ENCODE assay signal across 10 cellular contexts in the genomic region with DNA sequence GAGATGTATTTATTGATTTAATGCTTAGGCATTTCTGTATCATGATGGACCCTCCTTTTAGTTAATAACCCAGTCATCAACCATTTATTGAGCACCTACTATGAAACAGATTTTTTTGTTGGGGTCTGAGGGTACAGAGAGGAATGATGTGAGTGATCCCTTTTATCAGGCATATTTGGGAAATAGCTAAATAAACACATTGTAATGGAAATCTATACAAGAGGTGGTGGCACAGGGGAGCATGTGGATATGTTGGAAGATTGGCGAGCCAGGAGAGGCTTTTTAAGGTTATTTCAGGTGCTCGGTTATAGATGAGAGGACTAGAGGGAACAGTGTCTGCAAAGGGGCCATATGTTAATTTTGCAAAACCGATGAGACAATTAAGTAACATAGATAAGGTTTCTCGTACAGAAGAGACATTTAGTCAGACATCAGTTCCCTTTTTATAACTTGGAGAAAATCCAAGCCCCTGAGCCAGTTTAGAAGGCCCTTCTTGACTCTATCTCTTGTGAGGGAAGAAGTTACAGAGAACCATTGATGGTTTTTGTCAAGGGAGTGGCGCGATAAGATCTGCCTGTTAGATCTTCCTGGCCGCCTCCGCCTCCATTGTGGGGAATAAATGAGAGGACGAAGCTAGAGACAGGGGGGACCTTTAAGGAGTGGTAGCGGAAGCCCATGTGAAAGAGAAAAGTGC. TPM values are rescaled to one million over a fixed set of nuclear protein-coding genes. Genes with fewer than 3 reads are reported as not detected.
DNase-seq lines count a peak whose midpoint lies in the region; ATAC-seq lines count a peak whose summit lies in the region.
"Had no signal": no experiment of that assay in that cellular context is flagged by ENCODE, and none has a peak within 500 bp of the region (broad histone marks: within the 10 kb centered on the region; RNA-seq: fewer than 3 reads in every experiment).

No MANE protein-coding gene starts in this region.

- H3K4me3 ChIP-seq in CD8-positive, alpha-beta memory T cell (ENCODE audit: low read length), result no peak overlapping the region
- H3K4me3 ChIP-seq in Karpas-422 (ENCODE audit: low read length) (peak overlapping the region; percentile 90), muscle layer of duodenum (ENCODE audit: low read depth in 1 of 2, low read length in 2 of 2) (peak overlapping the region; percentile 75 to 85), neuronal stem cell (ENCODE audit: low read length in 2 of 2) (peak overlapping the region in 1 of 2 donors; percentile 100)

- H2AK5ac ChIP-seq in neuronal stem cell (ENCODE audit: low read depth, low read length), result no peak overlapping the region

- no peak overlapping the region for H3K18ac ChIP-seq in neuronal stem cell (ENCODE audit: low read length)

- H3K79me1 ChIP-seq in neuronal stem cell (ENCODE audit: low read depth, low read length), result peaks cover 4% of the 10 kb centered on the region

- H4K91ac ChIP-seq in neuronal stem cell (ENCODE audit: low read depth, low read length, poor library complexity), result no peak overlapping the region

- H3K9me3 Mint-ChIP-seq in CD8-positive, alpha-beta memory T cell, result no peaks in the 10 kb centered on the region
- H3K9me3 Mint-ChIP-seq in activated T-helper 17 cell treated with anti-CD3 and anti-CD28 coated beads, Interleukin-2, amount 50 U/mL, for 72 hours, result no peaks in the 10 kb centered on the region

- H3K36me3 ChIP-seq in CD8-positive, alpha-beta memory T cell (ENCODE audit: insufficient read depth, low read length), result no peaks in the 10 kb centered on the region
- H3K36me3 ChIP-seq in Karpas-422 (ENCODE audit: insufficient read depth, low read length) (peaks cover 9% of the 10 kb centered on the region; the same call in 1 of the 2 replicates), muscle layer of duodenum (ENCODE audit: control insufficient read depth in 1 of 2, insufficient read depth in 2 of 2, low read length in 2 of 2) (no peaks in the 10 kb centered on the region), neuronal stem cell (replicated peaks in 1 of 2; ENCODE audit: control insufficient read depth in 2 of 2, insufficient read depth in 2 of 2, low read length in 2 of 2) (peaks cover 2 to 24% of the 10 kb centered on the region in 2 donors)

- WGBS in neuronal stem cell (ENCODE audit: extremely low coverage in 2 of 2, insufficient read length in 2 of 2, insufficient replicate concordance in 1 of 2), 2 donors, result no CpG with 5 or more reads among the region's 10 CpGs

- CTCF ChIA-PET in CD8-positive, alpha-beta memory T cell (lab: Charles Lee), result interaction anchor here (1.5 kb wide), 1 partner anchor 9 kb away, joined by 3 read pairs; no protein-coding TSS in a partner anchor

- H4K20me1 ChIP-seq in Karpas-422 (ENCODE audit: insufficient read depth, low read depth, low read length), result 0 out of 2 replicates have a peak, but pooled peaks cover 4% of the 10 kb centered on the region

- H3K27me3 ChIP-seq in CD8-positive, alpha-beta memory T cell (ENCODE audit: insufficient read depth, low read length, poor library complexity, severe bottlenecking), result no peaks in the 10 kb centered on the region
- H3K27me3 ChIP-seq in Karpas-422 (ENCODE audit: low read length) (no peaks in the 10 kb centered on the region), muscle layer of duodenum (ENCODE audit: low read depth, low read length) (no peaks in the 10 kb centered on the region), neuronal stem cell (ENCODE audit: control insufficient read depth in 3 of 3, insufficient read depth in 3 of 3, low read depth in 1 of 3, low read length in 3 of 3) (peaks cover 0 to 3% (median 0%) of the 10 kb centered on the region in 3 experiments)

- H3K4ac ChIP-seq in neuronal stem cell (ENCODE audit: low read length), result no peak overlapping the region

- H3K27me3 Mint-ChIP-seq in CD8-positive, alpha-beta memory T cell, result peaks cover 0 to 3% of the 10 kb centered on the region in 2 donors
- no peaks in the 10 kb centered on the region for H3K27me3 Mint-ChIP-seq in activated T-helper 17 cell treated with anti-CD3 and anti-CD28 coated beads, Interleukin-2, amount 50 U/mL, for 72 hours

- no peak overlapping the region for H2BK5ac ChIP-seq in neuronal stem cell (ENCODE audit: low read length)

- H3K23ac ChIP-seq in neuronal stem cell (ENCODE audit: low read depth, low read length, poor library complexity), result no peak overlapping the region

- no peak overlapping the region for H2BK12ac ChIP-seq in neuronal stem cell (ENCODE audit: low read length)

- peaks cover 22% of the 10 kb centered on the region for H3K4me1 ChIP-seq in CD8-positive, alpha-beta memory T cell (ENCODE audit: insufficient read depth, low read length)
- H3K4me1 ChIP-seq in Karpas-422 (ENCODE audit: low read length) (peaks cover 43% of the 10 kb centered on the region), muscle layer of duodenum (ENCODE audit: control insufficient read depth in 1 of 2, insufficient read depth in 2 of 2, low read length in 2 of 2) (peaks cover 12 to 24% of the 10 kb centered on the region in 2 donors), neuronal stem cell (ENCODE audit: control insufficient read depth in 2 of 2, insufficient read depth in 1 of 2, low read depth in 1 of 2, low read length in 2 of 2) (peaks cover 6 to 17% of the 10 kb centered on the region in 2 donors)

- no peaks in the 10 kb centered on the region for H3K9me2 ChIP-seq in Karpas-422 (replicated peaks; ENCODE audit: insufficient read depth, low read length)

- no peaks in the 10 kb centered on the region for H3K9me3 ChIP-seq in CD8-positive, alpha-beta memory T cell (ENCODE audit: low read length)
- no peaks in the 10 kb centered on the region for H3K9me3 ChIP-seq in Karpas-422 (ENCODE audit: low read length)
- H3K9me3 ChIP-seq in muscle layer of duodenum (ENCODE audit: control insufficient read depth in 1 of 2, low read length in 2 of 2), result no peaks in the 10 kb centered on the region
- no peaks in the 10 kb centered on the region for H3K9me3 ChIP-seq in neuronal stem cell (replicated peaks in 1 of 2; ENCODE audit: control insufficient read depth in 2 of 2, insufficient read depth in 1 of 2, low read depth in 1 of 2, low read length in 2 of 2)

- H2BK120ac ChIP-seq in neuronal stem cell (ENCODE audit: low read depth, low read length), result no peak overlapping the region

- peaks cover 0 to 13% (median 0%) of the 10 kb centered on the region in 3 donors for H3K36me3 Mint-ChIP-seq in CD8-positive, alpha-beta memory T cell
- H3K36me3 Mint-ChIP-seq in activated T-helper 17 cell treated with anti-CD3 and anti-CD28 coated beads, Interleukin-2, amount 50 U/mL, for 72 hours (ENCODE audit: low read depth), result peaks cover 19% of the 10 kb centered on the region

- H3K79me2 ChIP-seq in Karpas-422 (ENCODE audit: low read length), result peaks cover 73% of the 10 kb centered on the region

- POLR2A ChIA-PET in CD8-positive, alpha-beta memory T cell (lab: Charles Lee), result no interaction called here

- H3K4me2 ChIP-seq in Karpas-422 (ENCODE audit: low read depth, low read length, poor library complexity, severe bottlenecking), result peak overlapping the region; percentile 91
- H3K4me2 ChIP-seq in neuronal stem cell (ENCODE audit: insufficient read depth, low read length, poor library complexity, severe bottlenecking), result no peak overlapping the region

- peak overlapping the region in 6 of 7 donors; percentile 55 to 97 (median 86) for H3K4me3 Mint-ChIP-seq in CD8-positive, alpha-beta memory T cell
- H3K4me3 Mint-ChIP-seq in activated T-helper 17 cell treated with anti-CD3 and anti-CD28 coated beads, Interleukin-2, amount 50 U/mL, for 72 hours, result peak overlapping the region; percentile 90

- H2BK15ac ChIP-seq in neuronal stem cell (ENCODE audit: low read length), result no peak overlapping the region

- DNase-seq in CD8-positive, alpha-beta memory T cell, result no peak
- peak; percentile 53 for DNase-seq in Karpas-422
- no peak for DNase-seq in NK-92 treated with Interleukin-12 subunit alpha and Interleukin-12 subunit beta, amount 100 ng/mL, for 24 hours (lab: John Stamatoyannopoulos, UW)
- no peak for DNase-seq in putamen (ENCODE audit: low spot score)
- no peak for DNase-seq in NCI-H2171 treated with DMSO at 0.1 percent for 48 hours (lab: John Stamatoyannopoulos, UW)
- DNase-seq in neuronal stem cell (ENCODE audit: low spot score), result no peak
- DNase-seq: left cardiac atrium, RPMI8226 had no signal

- no peak overlapping the region for H4K8ac ChIP-seq in neuronal stem cell (ENCODE audit: low read depth, low read length)

- no peak for ATAC-seq in activated T-helper 17 cell treated with anti-CD3 and anti-CD28 coated beads, Interleukin-2, amount 50 U/mL, for 72 hours (replicated peaks)
- ATAC-seq: left cardiac atrium had no signal

- H3K27ac ChIP-seq in CD8-positive, alpha-beta memory T cell (ENCODE audit: low read depth, low read length), result no peak overlapping the region
- H3K27ac ChIP-seq in Karpas-422 (ENCODE audit: low read length), result peak overlapping the region; percentile 74
- H3K27ac ChIP-seq in muscle layer of duodenum (ENCODE audit: low read length), result no peak overlapping the region
- H3K27ac ChIP-seq in neuronal stem cell (replicated peaks; ENCODE audit: low read length), result no peak overlapping the region

- H3K4me1 Mint-ChIP-seq in CD8-positive, alpha-beta memory T cell, result peaks cover 35 to 55% (median 53%) of the 10 kb centered on the region in 3 donors
- peaks cover 32% of the 10 kb centered on the region for H3K4me1 Mint-ChIP-seq in activated T-helper 17 cell treated with anti-CD3 and anti-CD28 coated beads, Interleukin-2, amount 50 U/mL, for 72 hours

- H3K9ac ChIP-seq in Karpas-422 (ENCODE audit: low read length) (peak overlapping the region; percentile 97), neuronal stem cell (ENCODE audit: low read depth, low read length, poor library complexity) (no peak overlapping the region)

- H3K14ac ChIP-seq in neuronal stem cell (ENCODE audit: low read length), result no peak overlapping the region

- H2AFZ ChIP-seq in Karpas-422 (ENCODE audit: low read length) (no peak overlapping the region), neuronal stem cell (ENCODE audit: low read length) (no peak overlapping the region)

- peak overlapping the region in 7 of 8 donors; percentile 52 to 90 (median 84) for H3K27ac Mint-ChIP-seq in CD8-positive, alpha-beta memory T cell
- peak overlapping the region; percentile 94 for H3K27ac Mint-ChIP-seq in activated T-helper 17 cell treated with anti-CD3 and anti-CD28 coated beads, Interleukin-2, amount 50 U/mL, for 72 hours

RNA-seq across cellular contexts. Expression of a gene that starts 2.0 kb away (rescaled TPM):
- total RNA-seq in CD8-positive, alpha-beta memory T cell, result 100 to 1,000 TPM; 122 to 123 TPM
- 95.7 TPM for polyA plus RNA-seq in CD8-positive, alpha-beta memory T cell
- 112 and 210 TPM in 2 replicates for total RNA-seq in Karpas-422 (2014; rRNA removed; shearing (Covaris generic); ENCODE audit: low replicate concordance)
- 10 to 100 TPM; 55.8 to 89.1 TPM for total RNA-seq in activated T-helper 17 cell treated with anti-CD3 and anti-CD28 coated beads, Interleukin-2, amount 50 U/mL, for 72 hours
- 89.3 TPM for polyA plus RNA-seq in neuronal stem cell (2013, experiment 1 of 2)
- polyA plus RNA-seq in neuronal stem cell (2013, experiment 2 of 2), result 84.7 TPM
